In the genomic region with DNA sequence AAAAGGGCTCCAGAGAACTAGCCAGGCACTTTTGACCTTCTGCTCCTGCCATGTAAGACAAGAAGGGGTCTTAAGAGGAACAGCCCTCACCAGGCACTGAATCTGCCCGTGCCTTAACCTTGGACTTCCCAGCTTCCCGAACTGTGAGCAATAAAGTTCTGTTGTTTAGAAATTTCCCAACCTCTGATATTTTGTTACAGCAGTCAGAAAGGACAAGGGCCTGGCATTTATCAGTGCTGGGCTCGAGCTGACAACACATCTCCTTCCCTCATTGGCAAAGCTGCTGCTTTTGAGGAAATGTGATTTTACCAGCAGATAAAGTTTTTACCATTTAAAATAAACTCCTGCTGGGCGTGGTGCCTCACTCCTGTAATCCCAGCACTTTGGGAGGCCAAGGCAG, we compare ENCODE assay signal across 21 cellular contexts.
"Had no signal": no experiment of that assay in that cellular context is flagged by ENCODE, and none has a peak within 500 bp of the region (broad histone marks: within the 10 kb centered on the region; RNA-seq: fewer than 3 reads in every experiment).

No MANE protein-coding gene starts in this region.

- H3K9me3 ChIP-seq: SJSA1 had no signal

- H3K27me3 ChIP-seq: SJSA1 had no signal

- H3K36me3 ChIP-seq: SJSA1 had no signal

- FAIRE-seq: RCC 7860 had no signal

- H3K27ac ChIP-seq: HL-60, SJSA1, SK-N-MC had no signal

- DNase-seq: KBM-7, MV-4-11, NCI-H1048, NCI-H1105, NCI-H1417, NCI-H1436 treated with DMSO at 0.1 percent for 48 hours, NCI-H1694, NCI-H187 treated with DMSO at 0.1 percent for 48 hours, NCI-H2029 treated with DMSO at 0.1 percent for 48 hours, NCI-H2227 treated with DMSO at 0.1 percent for 48 hours, NCI-H510A, NCI-H524 treated with DMSO at 0.1 percent for 48 hours, NCI-H69, NCI-H774, Right ventricle myocardium superior, RPMI8226, SIG-M5 had no signal

- H3K4me1 ChIP-seq: SJSA1 had no signal

- H3K4me3 ChIP-seq: SJSA1, SK-N-MC had no signal
